ENCODE assay signal across 24 cellular contexts in genomic region chr21:32585042-32585710, GRCh38. TPM values are rescaled to one million over a fixed set of nuclear protein-coding genes. Genes with fewer than 3 reads are reported as not detected.
"Had no signal": no experiment of that assay in that cellular context is flagged by ENCODE, and none has a peak within 500 bp of the region (broad histone marks: within the 10 kb centered on the region; RNA-seq: fewer than 3 reads in every experiment).

TCP10L (minus strand) TSS chr21:32585523; CDS start chr21:32584304, 1,219 bp downstream.

- H3K9me3 Mint-ChIP-seq: activated naive CD4-positive, alpha-beta T cell treated with anti-CD3 and anti-CD28 coated beads, Interleukin-2, amount 50 U/mL, for 72 hours; activated T-cell treated with anti-CD3 and anti-CD28 coated beads, Interleukin-2, amount 50 U/mL, for 72 hours; T-helper 1 cell treated with Interleukin-12 subunit alpha and Interleukin-12 subunit beta and Interleukin-4 antibody, amounts not matched to agents 30 μg/mL and 1 μg/mL, for 36 hours; WTC11 had no signal

- H3K27me3 ChIP-seq: cardiac muscle cell had no signal

- H3K27ac ChIP-seq: brain microvascular endothelial cell, cardiac muscle cell, KMS-11 had no signal

- FAIRE-seq: RCC 7860 had no signal

- DNase-seq: activated CD4-positive, alpha-beta T cell treated with anti-CD3 and anti-CD28 coated beads for 48 hours; activated CD4-positive, alpha-beta T cell treated with anti-CD3 and anti-CD28 coated beads, Interleukin-2, amount 50 U/mL, for 4 hours; activated CD4-positive, CD25-positive, alpha-beta regulatory T cell treated with anti-CD3 and anti-CD28 coated beads, Interleukin-2, amount 50 U/mL, for 72 hours; activated CD8-positive, alpha-beta T cell treated with anti-CD3 and anti-CD28 coated beads, Interleukin-2, amount 10 ng/mL, durations not matched to agents 7 days and 5 days; activated T-cell treated with anti-CD3 and anti-CD28 coated beads, Interleukin-2, amount 50 U/mL, for 72 hours; brain microvascular endothelial cell; MV-4-11; NCI-H1092 treated with DMSO at 0.1 percent for 48 hours; NCI-H1417 treated with DMSO at 0.1 percent for 48 hours; NCI-H1694; NCI-H2029; NCI-H446; NCI-H524; PC-3; SHP77 treated with DMSO at 0.1 percent for 48 hours; T-helper 9 cell had no signal

- H3K36me3 Mint-ChIP-seq: activated naive CD4-positive, alpha-beta T cell treated with anti-CD3 and anti-CD28 coated beads, Interleukin-2, amount 50 U/mL, for 72 hours; WTC11 had no signal

- H3K27ac Mint-ChIP-seq: activated CD8-positive, alpha-beta T cell treated with anti-CD3 and anti-CD28 coated beads, Interleukin-2, amount 10 ng/mL, durations not matched to agents 7 days and 5 days; activated naive CD4-positive, alpha-beta T cell treated with anti-CD3 and anti-CD28 coated beads, Interleukin-2, amount 50 U/mL, for 72 hours; activated T-cell treated with anti-CD3 and anti-CD28 coated beads, Interleukin-2, amount 50 U/mL, for 72 hours; T-helper 1 cell treated with Interleukin-12 subunit alpha and Interleukin-12 subunit beta and Interleukin-4 antibody, amounts not matched to agents 30 μg/mL and 1 μg/mL, for 36 hours; WTC11 had no signal

- ATAC-seq: activated CD8-positive, alpha-beta T cell treated with anti-CD3 and anti-CD28 coated beads, Interleukin-2, amount 10 ng/mL, durations not matched to agents 7 days and 5 days; activated naive CD4-positive, alpha-beta T cell treated with anti-CD3 and anti-CD28 coated beads, Interleukin-2, amount 50 U/mL, for 72 hours; activated T-cell treated with anti-CD3 and anti-CD28 coated beads, Interleukin-2, amount 50 U/mL, for 72 hours; PC-3; WTC11 had no signal

- H3K4me2 ChIP-seq: KMS-11 had no signal

- H3K36me3 ChIP-seq: brain microvascular endothelial cell, cardiac muscle cell had no signal

- H3K9ac ChIP-seq: KMS-11 had no signal

- H3K4me3 ChIP-seq: cardiac muscle cell had no signal

- H3K4me3 Mint-ChIP-seq: activated CD8-positive, alpha-beta T cell treated with anti-CD3 and anti-CD28 coated beads, Interleukin-2, amount 10 ng/mL, durations not matched to agents 7 days and 5 days; activated T-cell treated with anti-CD3 and anti-CD28 coated beads, Interleukin-2, amount 50 U/mL, for 72 hours; T-helper 1 cell treated with Interleukin-12 subunit alpha and Interleukin-12 subunit beta and Interleukin-4 antibody, amounts not matched to agents 30 μg/mL and 1 μg/mL, for 36 hours; WTC11 had no signal

- H3K4me1 Mint-ChIP-seq: WTC11 had no signal

RNA-seq across cellular contexts. Expression of gene TCP10L, which starts in this region (rescaled TPM):
- total RNA-seq: MCF 10A, SK-MEL-5 had no signal
